Comparison of ENCODE assay signal across 9 cellular contexts in genomic region chr4:92304636-92305035, GRCh38. TPM values are rescaled to one million over a fixed set of nuclear protein-coding genes. Genes with fewer than 3 reads are reported as not detected.
DNase-seq lines count a peak whose midpoint lies in the region; TF ChIP-seq lines count a peak whose summit lies in the region.
"Had no signal": no experiment of that assay in that cellular context is flagged by ENCODE, and none has a peak within 500 bp of the region (broad histone marks: within the 10 kb centered on the region; RNA-seq: fewer than 3 reads in every experiment).

No MANE protein-coding gene starts in this region.

- no peak for TF ChIP-seq EP300 in stomach (IDR thresholded peaks at IDR 0.05)

- H3K4me3 ChIP-seq in WI38 (ENCODE audit: low read depth, low read length): peak overlapping the region; percentile 52
- peak overlapping the region; percentile 72 for H3K4me3 ChIP-seq in iPS-15b (ENCODE audit: low read depth, low read length)
- peak overlapping the region; percentile 44 to 54 (median 45) for H3K4me3 ChIP-seq in stomach

- intact Hi-C loops in stomach (cut with DNase I; ENCODE audit: low total_unique reads): no loop called here

- H3K9me3 ChIP-seq in iPS-15b (ENCODE audit: control insufficient read depth, insufficient read depth, low read length) (no peaks in the 10 kb centered on the region), stomach (no peaks in the 10 kb centered on the region)

- peak; percentile 36 for DNase-seq in NCI-H2171 (lab: John Stamatoyannopoulos, UW)
- DNase-seq in NCI-H2171 treated with DMSO at 0.1 percent for 48 hours (lab: John Stamatoyannopoulos, UW): no peak
- DNase-seq in stomach: no peak
- no peak for DNase-seq in NCI-H1092 (lab: John Stamatoyannopoulos, UW)
- no peak for DNase-seq in HUDEP-2 (lab: John Stamatoyannopoulos, UW; ENCODE audit: unreplicated experiment in 76 of 76)
- DNase-seq in stimulated activated CD4-positive, alpha-beta T cell treated with anti-CD3 and anti-CD28 coated beads, Interleukin-2, amount 100 ng/mL, for 48 hours: no peak
- DNase-seq: activated gamma-delta T cell had no signal

- H3K27me3 ChIP-seq in iPS-15b (ENCODE audit: control insufficient read depth, insufficient read depth, low read length) (no peaks in the 10 kb centered on the region), stomach (peaks cover 0 to 54% (median 30%) of the 10 kb centered on the region in 3 donors)

- H3K4me1 ChIP-seq in iPS-15b (ENCODE audit: control insufficient read depth, insufficient read depth, low read length): peaks cover 36% of the 10 kb centered on the region
- H3K4me1 ChIP-seq in stomach: peaks cover 18 to 31% (median 28%) of the 10 kb centered on the region in 4 donors

- TF ChIP-seq POLR2A in stomach (IDR thresholded peaks at IDR 0.05): no peak

- 2 to 9% (median 6%) methylated on average over 18 of the region's 18 CpGs for WGBS in stomach, 5 donors

- peak overlapping the region in 1 of 5 donors; percentile 69 for H3K27ac ChIP-seq in stomach

- H3K36me3 ChIP-seq in iPS-15b (ENCODE audit: control insufficient read depth, insufficient read depth, low read length) (no peaks in the 10 kb centered on the region), stomach (no peaks in the 10 kb centered on the region)

- TF ChIP-seq CTCF in WI38 (IDR thresholded peaks at IDR 0.05; ENCODE audit: low read depth, low read length): no peak
- no peak for TF ChIP-seq CTCF in stomach (IDR thresholded peaks at IDR 0.05)

- H3K9ac ChIP-seq in iPS-15b (ENCODE audit: low read depth, low read length): peak overlapping the region; percentile 71

RNA-seq across cellular contexts. Expression of gene GRID2, which starts 0.9 kb away (rescaled TPM):
- total RNA-seq in stomach: 1 to 10 TPM in 1 of 5 donors, not detected in 4; 6.4 TPM
- not detected for polyA plus RNA-seq in stomach
